Comparison of ENCODE assay signal across 6 cellular contexts in the genomic region with DNA sequence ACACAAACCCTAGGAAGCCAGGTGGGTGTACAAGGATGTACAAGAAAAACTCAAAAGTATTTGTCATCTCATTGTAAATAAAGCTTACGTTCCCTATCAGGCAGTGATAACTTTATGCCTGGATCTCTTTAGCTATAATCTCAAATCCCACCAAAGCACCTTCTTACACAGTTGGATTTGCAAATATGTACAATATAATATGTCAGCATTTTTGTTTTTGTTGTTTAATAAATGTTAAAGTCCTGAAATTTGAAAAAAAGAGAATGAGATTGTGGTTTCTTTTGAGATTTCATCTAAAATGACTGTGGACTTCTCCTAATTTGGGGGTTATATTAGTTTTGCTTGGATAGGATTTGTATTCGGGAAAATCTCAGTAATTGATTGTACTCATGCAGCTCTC.
"Had no signal": no experiment of that assay in that cellular context is flagged by ENCODE, and none has a peak within 500 bp of the region (broad histone marks: within the 10 kb centered on the region; RNA-seq: fewer than 3 reads in every experiment).

No MANE protein-coding gene starts in this region.

- DNase-seq: KBM-7, KG1 had no signal

- H3K4me3 Mint-ChIP-seq: IgD-negative memory B cell had no signal

- H3K4me1 Mint-ChIP-seq: IgD-negative memory B cell had no signal

- FAIRE-seq: HTR-8/SVneo had no signal

- H3K9ac ChIP-seq: KMS-11 had no signal

- H3K27ac ChIP-seq: HL-60, KMS-11 had no signal

- H3K27ac Mint-ChIP-seq: IgD-negative memory B cell had no signal

- H3K4me2 ChIP-seq: KMS-11 had no signal

- H3K27me3 Mint-ChIP-seq: IgD-negative memory B cell had no signal

- H3K36me3 Mint-ChIP-seq: IgD-negative memory B cell had no signal
